ENCODE assay signal across 20 cellular contexts in the genomic region with DNA sequence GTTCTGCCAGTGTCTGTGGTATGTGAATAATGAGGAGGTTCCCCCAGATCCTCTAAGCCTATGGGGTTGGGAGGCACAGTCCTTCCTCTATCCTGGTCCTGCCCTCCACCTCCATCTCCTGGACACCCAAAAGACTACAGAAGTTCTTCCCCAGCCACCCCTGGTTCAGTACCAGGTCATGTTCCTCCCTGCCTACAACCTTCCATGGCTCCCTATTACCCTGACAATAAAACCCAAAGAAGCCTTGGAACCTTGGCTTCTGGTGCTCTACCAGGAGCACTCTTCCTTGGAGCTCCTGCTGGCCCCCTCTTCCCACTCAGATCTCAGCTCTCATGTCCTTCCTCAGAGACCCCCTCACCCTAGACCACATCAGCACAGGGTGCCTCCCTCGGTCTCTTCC. TPM values are rescaled to one million over a fixed set of nuclear protein-coding genes. Genes with fewer than 3 reads are reported as not detected.
DNase-seq lines count a peak whose midpoint lies in the region; ATAC-seq, FAIRE-seq and TF ChIP-seq lines count a peak whose summit lies in the region.
"Had no signal": no experiment of that assay in that cellular context is flagged by ENCODE, and none has a peak within 500 bp of the region (broad histone marks: within the 10 kb centered on the region; RNA-seq: fewer than 3 reads in every experiment).

No MANE protein-coding gene starts in this region.

- H3K36me3 Mint-ChIP-seq in T-helper 17 cell (ENCODE audit: low read depth) (no peaks in the 10 kb centered on the region), neural crest cell (ENCODE audit: low read depth) (no peaks in the 10 kb centered on the region)
- H3K36me3 Mint-ChIP-seq: CD4-positive, CD25-positive, alpha-beta regulatory T cell; CD8-positive, alpha-beta memory T cell; IgD-negative memory B cell had no signal

- POLR2A ChIA-PET in A549 (lab: Yijun Ruan, JAX), result no interaction called here

- no peak overlapping the region for H3K9ac ChIP-seq in Karpas-422 (ENCODE audit: low read length)

- peak overlapping the region; percentile 16 for H3K27ac Mint-ChIP-seq in T-helper 17 cell
- H3K27ac Mint-ChIP-seq in neural crest cell (ENCODE audit: unreplicated experiment), result peak overlapping the region; percentile 46
- H3K27ac Mint-ChIP-seq: H9, IgD-negative memory B cell had no signal

- no peak for TF ChIP-seq POLR2A in A549 (IDR thresholded peaks at IDR 0.05; ENCODE audit: low read length)

- no peak overlapping the region for H2AFZ ChIP-seq in Karpas-422 (ENCODE audit: low read length)

- CTCF ChIA-PET in A549 (lab: Yijun Ruan, JAX), result interaction anchor here (3.0 to 4.6 kb wide), 2 partner anchors 11 to 100 kb away, joined by 23 to 42 read pairs; no protein-coding TSS in a partner anchor

- no peaks in the 10 kb centered on the region for H3K4me1 Mint-ChIP-seq in T-helper 17 cell
- no peaks in the 10 kb centered on the region for H3K4me1 Mint-ChIP-seq in neural crest cell
- H3K4me1 Mint-ChIP-seq: CD8-positive, alpha-beta memory T cell; H9; IgD-negative memory B cell had no signal

- TF ChIP-seq EP300 in A549 (IDR thresholded peaks at IDR 0.05), result no peak

- H3K4me1 ChIP-seq in A549 (no peaks in the 10 kb centered on the region), upper lobe of right lung (no peaks in the 10 kb centered on the region), Karpas-422 (ENCODE audit: low read length) (peaks cover 8% of the 10 kb centered on the region)
- H3K4me1 ChIP-seq: BE2C had no signal

- no peak overlapping the region for H3K4me3 ChIP-seq in A549
- H3K4me3 ChIP-seq in upper lobe of right lung, result no peak overlapping the region
- H3K4me3 ChIP-seq in Karpas-422 (ENCODE audit: low read length), result no peak overlapping the region

- H3K9me3 Mint-ChIP-seq in neural crest cell, result no peaks in the 10 kb centered on the region
- H3K9me3 Mint-ChIP-seq: CD4-positive, CD25-positive, alpha-beta regulatory T cell; CD8-positive, alpha-beta memory T cell; H9; IgD-negative memory B cell had no signal

- ATAC-seq in A549, result no peak
- no peak for ATAC-seq in T-helper 17 cell
- ATAC-seq in upper lobe of right lung, result no peak
- ATAC-seq: HepG2 had no signal

- no peak for FAIRE-seq in A549 (lab: Jason Lieb, UNC)
- FAIRE-seq: D721Med, G401.6, HepG2 had no signal

- H3K4me3 Mint-ChIP-seq in T-helper 17 cell (no peak overlapping the region), neural crest cell (no peak overlapping the region)
- H3K4me3 Mint-ChIP-seq: CD4-positive, CD25-positive, alpha-beta regulatory T cell; CD8-positive, alpha-beta memory T cell; H9; IgD-negative memory B cell had no signal

- WGBS in A549 (ENCODE audit: missing lambda C conversion rate), result 56% methylated on average over 1 of the region's 1 CpG

- H3K27me3 Mint-ChIP-seq in T-helper 17 cell, result no peaks in the 10 kb centered on the region
- H3K27me3 Mint-ChIP-seq in neural crest cell (ENCODE audit: low read depth), result no peaks in the 10 kb centered on the region
- H3K27me3 Mint-ChIP-seq: CD4-positive, CD25-positive, alpha-beta regulatory T cell; CD8-positive, alpha-beta memory T cell; IgD-negative memory B cell had no signal

- H4K20me1 ChIP-seq in Karpas-422 (ENCODE audit: insufficient read depth, low read depth, low read length), result no peaks in the 10 kb centered on the region

- H3K4me2 ChIP-seq in A549 (no peak overlapping the region), Karpas-422 (ENCODE audit: low read depth, low read length, poor library complexity, severe bottlenecking) (no peak overlapping the region)

- DNase-seq in A549 (ENCODE audit: low read depth in 1 of 2, low spot score in 1 of 2) (no peak), T-helper 17 cell (no peak), neural crest cell (ENCODE audit: low read depth, low spot score) (no peak), upper lobe of right lung (peak; percentile 3), Karpas-422 (no peak), NCI-H146 (lab: John Stamatoyannopoulos, UW) (no peak), OCI-M1 (lab: John Stamatoyannopoulos, UW) (no peak)
- DNase-seq: ACHN; BE2C; C1 segment of cervical spinal cord; CD4-positive, CD25-positive, alpha-beta regulatory T cell; COR-L47; GOT3; H9 had no signal

- H3K9me3 ChIP-seq in A549, result no peaks in the 10 kb centered on the region
- no peaks in the 10 kb centered on the region for H3K9me3 ChIP-seq in T-helper 17 cell (ENCODE audit: control insufficient read depth, low read length, poor library complexity, severe bottlenecking)
- H3K9me3 ChIP-seq in upper lobe of right lung, result no peaks in the 10 kb centered on the region
- no peaks in the 10 kb centered on the region; the same call in 1 of the 2 replicates for H3K9me3 ChIP-seq in Karpas-422 (ENCODE audit: low read length)
- H3K9me3 ChIP-seq: BE2C had no signal

- H3K79me2 ChIP-seq in Karpas-422 (ENCODE audit: low read length), result no peaks in the 10 kb centered on the region

- H3K27ac ChIP-seq in A549, result no peak overlapping the region
- no peak overlapping the region for H3K27ac ChIP-seq in upper lobe of right lung
- no peak overlapping the region for H3K27ac ChIP-seq in Karpas-422 (ENCODE audit: low read length)

- TF ChIP-seq RAD21 in A549 (conservative IDR thresholded peaks at IDR 0.05 in 1 of 2, IDR thresholded peaks at IDR 0.05 in 1 of 2), result no peak

- H3K36me3 ChIP-seq in upper lobe of right lung, result no peaks in the 10 kb centered on the region
- no peaks in the 10 kb centered on the region for H3K36me3 ChIP-seq in Karpas-422 (ENCODE audit: insufficient read depth, low read length)
- H3K36me3 ChIP-seq: BE2C had no signal

- TF ChIP-seq CTCF in A549 (IDR thresholded peaks at IDR 0.05), result no peak
- no peak for TF ChIP-seq CTCF in neural crest cell (conservative IDR thresholded peaks at IDR 0.05)
- TF ChIP-seq CTCF in upper lobe of right lung (IDR thresholded peaks at IDR 0.05), result no peak

- intact Hi-C loops in upper lobe of right lung (cut with DNase I), result no loop called here

- no peaks in the 10 kb centered on the region for H3K9me2 ChIP-seq in Karpas-422 (replicated peaks; ENCODE audit: insufficient read depth, low read length)

- no peaks in the 10 kb centered on the region for H3K27me3 ChIP-seq in upper lobe of right lung
- no peaks in the 10 kb centered on the region for H3K27me3 ChIP-seq in Karpas-422 (ENCODE audit: low read length)
- H3K27me3 ChIP-seq: BE2C had no signal

TF ChIP-seq in A549, 52 proteins besides CTCF, POLR2A, EP300 and RAD21:
- TF ChIP-seq BHLHE40 (IDR thresholded peaks at IDR 0.05; ENCODE audit: low read depth, low read length), result no peak
- TF ChIP-seq ZFP36 (IDR thresholded peaks at IDR 0.05; ENCODE audit: borderline replicate concordance, partially characterized antibody), result peak; percentile 43

RNA-seq across cellular contexts. Expression of a gene that starts 12.9 kb away (rescaled TPM):
- not detected in 2 replicates for polyA plus RNA-seq in A549 (2011; rRNA removed)
- not detected in 2 replicates for polyA plus RNA-seq in A549 (2012; cell fraction: cytosol; rRNA removed)
- 0.01 TPM in 1 of 2 replicates, not detected in the other for polyA plus RNA-seq in A549 (2012; cell fraction: nucleus; rRNA removed)
- polyA plus RNA-seq in A549 (2017; fragmentation: RNase III; extraction: RNeasy Plus Mini Kit Qiagen cat#74134 plus additional on column Dnase treatment), result not detected in 3 replicates
- polyA minus RNA-seq in A549 (2011; rRNA and poly(A)+ RNA removed), result not detected in 2 replicates
- under 1 TPM; 0.07 to 0.08 TPM for total RNA-seq in T-helper 17 cell
- 0.09 TPM in 2 replicates for total RNA-seq in neural crest cell
- not detected for total RNA-seq in upper lobe of right lung
- not detected in 2 replicates for total RNA-seq in Karpas-422 (2014; rRNA removed; shearing (Covaris generic); ENCODE audit: low replicate concordance)
- total RNA-seq: A172; CD8-positive, alpha-beta memory T cell; HepG2 had no signal
- polyA plus RNA-seq: CD4-positive, CD25-positive, alpha-beta regulatory T cell; CD8-positive, alpha-beta memory T cell; IgD-negative memory B cell had no signal

RNA-seq across cellular contexts. Expression of a gene that starts 13.4 kb away (rescaled TPM):
- 0.17 and 0.26 TPM in 2 replicates for polyA plus RNA-seq in A549 (2011; rRNA removed)
- 0.05 and 0.14 TPM in 2 replicates for polyA plus RNA-seq in A549 (2012; cell fraction: cytosol; rRNA removed)
- 0.09 and 0.49 TPM in 2 replicates for polyA plus RNA-seq in A549 (2012; cell fraction: nucleus; rRNA removed)
- polyA plus RNA-seq in A549 (2017; fragmentation: RNase III; extraction: RNeasy Plus Mini Kit Qiagen cat#74134 plus additional on column Dnase treatment), result 0.12 to 0.14 TPM (median 0.13 TPM) in 3 replicates
- polyA minus RNA-seq in A549 (2011; rRNA and poly(A)+ RNA removed), result 0.15 TPM in 1 of 2 replicates, not detected in the other
- total RNA-seq in T-helper 17 cell, result 10 to 100 TPM; 18.6 to 25.5 TPM
- 0.86 and 0.91 TPM in 2 replicates for total RNA-seq in neural crest cell
- 52.9 TPM for total RNA-seq in upper lobe of right lung
- not detected in 2 replicates for total RNA-seq in Karpas-422 (2014; rRNA removed; shearing (Covaris generic); ENCODE audit: low replicate concordance)

RNA-seq across cellular contexts. Expression of a gene that starts 30.8 kb away (rescaled TPM):
- polyA plus RNA-seq in A549 (2011; rRNA removed), result 21.8 and 22.2 TPM in 2 replicates
- polyA plus RNA-seq in A549 (2012; cell fraction: cytosol; rRNA removed), result 52.7 and 64.5 TPM in 2 replicates
- polyA plus RNA-seq in A549 (2012; cell fraction: nucleus; rRNA removed), result 72.1 and 98.1 TPM in 2 replicates
- 45.1 to 45.8 TPM (median 45.5 TPM) in 3 replicates for polyA plus RNA-seq in A549 (2017; fragmentation: RNase III; extraction: RNeasy Plus Mini Kit Qiagen cat#74134 plus additional on column Dnase treatment)
- polyA minus RNA-seq in A549 (2011; rRNA and poly(A)+ RNA removed), result 19.4 and 28.2 TPM in 2 replicates
- total RNA-seq in T-helper 17 cell, result 10 to 100 TPM; 47.9 to 60.3 TPM
- total RNA-seq in neural crest cell, result 48.8 and 60.1 TPM in 2 replicates
- total RNA-seq in upper lobe of right lung, result 40.6 TPM
- total RNA-seq in Karpas-422 (2014; rRNA removed; shearing (Covaris generic); ENCODE audit: low replicate concordance), result 25.3 and 47.5 TPM in 2 replicates

RNA-seq across cellular contexts. Expression of a gene that starts 54.3 kb away (rescaled TPM):
- 125 and 160 TPM in 2 replicates for polyA plus RNA-seq in A549 (2011; rRNA removed)
- polyA plus RNA-seq in A549 (2012; cell fraction: cytosol; rRNA removed), result 315 and 426 TPM in 2 replicates
- polyA plus RNA-seq in A549 (2012; cell fraction: nucleus; rRNA removed), result 579 and 616 TPM in 2 replicates
- polyA plus RNA-seq in A549 (2017; fragmentation: RNase III; extraction: RNeasy Plus Mini Kit Qiagen cat#74134 plus additional on column Dnase treatment), result 247 to 256 TPM (median 251 TPM) in 3 replicates
- 300 and 345 TPM in 2 replicates for polyA minus RNA-seq in A549 (2011; rRNA and poly(A)+ RNA removed)
- total RNA-seq in T-helper 17 cell, result 100 to 1,000 TPM; 153 to 194 TPM
- 211 and 225 TPM in 2 replicates for total RNA-seq in neural crest cell
- 801 TPM for total RNA-seq in upper lobe of right lung
- total RNA-seq in Karpas-422 (2014; rRNA removed; shearing (Covaris generic); ENCODE audit: low replicate concordance), result 356 and 467 TPM in 2 replicates
- total RNA-seq: HepG2 had no signal
- polyA plus RNA-seq: HepG2 had no signal

Comparison
In these comparisons a context has a peak if more than half of its experiments do, and no peak if none do; other contexts are left out.
1. RNA of a gene that starts 13.4 kb away (total RNA-seq): 52.9 TPM in upper lobe of right lung (single experiment) and 18.6 to 25.5 TPM in T-helper 17 cell; 0.86 to 0.91 TPM in neural crest cell and not detected in Karpas-422; every median in the first group is over 10 times any median in the second.